In genomic region chr9:110452227-110452801, GRCh38 we compare ENCODE assay signal across 12 cellular contexts.
DNase-seq lines count a peak whose midpoint lies in the region; ATAC-seq, FAIRE-seq and TF ChIP-seq lines count a peak whose summit lies in the region.
"Had no signal": no experiment of that assay in that cellular context is flagged by ENCODE, and none has a peak within 500 bp of the region (broad histone marks: within the 10 kb centered on the region; RNA-seq: fewer than 3 reads in every experiment).

No MANE protein-coding gene starts in this region.

- no peak for ATAC-seq in HG02763 (IDR thresholded peaks at IDR 0.05; ENCODE audit: unreplicated experiment)
- ATAC-seq in activated T-cell treated with anti-CD3 and anti-CD28 coated beads, Interleukin-2, amount 50 U/mL, for 72 hours (replicated peaks in 1 of 2), result no peak

- no peaks in the 10 kb centered on the region for H3K27me3 ChIP-seq in Peyer's patch
- H3K27me3 ChIP-seq in small intestine (ENCODE audit: control insufficient read depth in 2 of 2, insufficient read depth in 2 of 2, low read length in 2 of 2), result no peaks in the 10 kb centered on the region
- H3K27me3 ChIP-seq: BLaER1 had no signal

- H3K4me3 ChIP-seq in Peyer's patch, result no peak overlapping the region
- no peak overlapping the region for H3K4me3 ChIP-seq in fibroblast of mammary gland (ENCODE audit: control insufficient read depth, low read depth, low read length)
- H3K4me3 ChIP-seq in small intestine (ENCODE audit: low read depth in 1 of 2, low read length in 2 of 2), result no peak overlapping the region
- H3K4me3 ChIP-seq: BLaER1 had no signal

- H3K4me1 Mint-ChIP-seq in activated T-cell treated with anti-CD3 and anti-CD28 coated beads, Interleukin-2, amount 50 U/mL, for 72 hours (ENCODE audit: low read depth), result no peaks in the 10 kb centered on the region
- H3K4me1 Mint-ChIP-seq: IgD-negative memory B cell had no signal

- no peaks in the 10 kb centered on the region for H3K9me3 Mint-ChIP-seq in activated T-cell treated with anti-CD3 and anti-CD28 coated beads, Interleukin-2, amount 50 U/mL, for 72 hours
- H3K9me3 Mint-ChIP-seq: T-helper 2 cell treated with Interferon-gamma antibody and Interleukin-4, amounts not matched to agents 5 μg/mL and 100 μg/mL, for 36 hours had no signal

- no peaks in the 10 kb centered on the region for H3K36me3 Mint-ChIP-seq in activated T-cell treated with anti-CD3 and anti-CD28 coated beads, Interleukin-2, amount 50 U/mL, for 72 hours (ENCODE audit: insufficient read depth in 2 of 2)
- H3K36me3 Mint-ChIP-seq: IgD-negative memory B cell had no signal

- H3K27me3 Mint-ChIP-seq in activated T-cell treated with anti-CD3 and anti-CD28 coated beads, Interleukin-2, amount 50 U/mL, for 72 hours (ENCODE audit: low read depth), result no peaks in the 10 kb centered on the region
- H3K27me3 Mint-ChIP-seq: IgD-negative memory B cell had no signal

- TF ChIP-seq POLR2A in Peyer's patch (IDR thresholded peaks at IDR 0.05), result no peak

- H3K27ac Mint-ChIP-seq in activated T-cell treated with anti-CD3 and anti-CD28 coated beads, Interleukin-2, amount 50 U/mL, for 72 hours, result no peak overlapping the region
- H3K27ac Mint-ChIP-seq: IgD-negative memory B cell; T-helper 2 cell treated with Interferon-gamma antibody and Interleukin-4, amounts not matched to agents 5 μg/mL and 100 μg/mL, for 36 hours had no signal

- no peaks in the 10 kb centered on the region for H3K9me3 ChIP-seq in Peyer's patch
- no peaks in the 10 kb centered on the region for H3K9me3 ChIP-seq in small intestine (ENCODE audit: control insufficient read depth, low read depth)
- H3K9me3 ChIP-seq: BLaER1 had no signal

- whole genome bisulfite sequencing in small intestine, 3 donors, result 32 to 38% (median 33%) methylated on average over 3 of the region's 3 CpGs

- H3K4me1 ChIP-seq in Peyer's patch, result no peaks in the 10 kb centered on the region
- H3K4me1 ChIP-seq in small intestine (ENCODE audit: control insufficient read depth in 2 of 2, insufficient read depth in 1 of 2, low read depth in 1 of 2, low read length in 1 of 2), result no peaks in the 10 kb centered on the region
- H3K4me1 ChIP-seq: BLaER1 had no signal

- H3K27ac ChIP-seq in Peyer's patch (no peak overlapping the region), small intestine (ENCODE audit: low read depth in 1 of 2, low read length in 1 of 2) (no peak overlapping the region)
- H3K27ac ChIP-seq: BLaER1 had no signal

- TF ChIP-seq CTCF in Peyer's patch (IDR thresholded peaks at IDR 0.05), result peak in 4 of 6 experiments; percentile 34 to 48 (median 42)
- peak; percentile 36 for TF ChIP-seq CTCF in fibroblast of mammary gland (conservative IDR thresholded peaks at IDR 0.05; ENCODE audit: control insufficient read depth, insufficient read depth, low read depth, low read length)

- no peak for FAIRE-seq in small intestine (lab: Jason Lieb, UNC)

- DNase-seq in NCI-H345 (lab: John Stamatoyannopoulos, UW) (peak; percentile 4), NCI-H345 treated with DMSO at 0.1 percent for 48 hours (lab: John Stamatoyannopoulos, UW; ENCODE audit: unreplicated experiment) (no peak), Peyer's patch (no peak), fibroblast of mammary gland (ENCODE audit: low read depth) (peak; percentile 32), small intestine (peak; percentile 10), activated gamma-delta T cell treated with Interleukin-2 at 50 U/mL for 16 hours (no peak)
- no peak for DNase-seq in activated T-cell treated with anti-CD3 and anti-CD28 coated beads, Interleukin-2, amount 50 U/mL, for 72 hours
- DNase-seq: stimulated activated CD8-positive, alpha-beta memory T cell treated with anti-CD3 and anti-CD28 coated beads, Interleukin-4, amount 100 ng/mL, for 48 hours had no signal

- H3K36me3 ChIP-seq in Peyer's patch, result no peaks in the 10 kb centered on the region
- H3K36me3 ChIP-seq in small intestine (ENCODE audit: control insufficient read depth in 2 of 2, insufficient read depth in 2 of 2, low read length in 2 of 2), result no peaks in the 10 kb centered on the region
- H3K36me3 ChIP-seq: BLaER1 had no signal

- H3K4me3 Mint-ChIP-seq in activated T-cell treated with anti-CD3 and anti-CD28 coated beads, Interleukin-2, amount 50 U/mL, for 72 hours, result no peak overlapping the region
- H3K4me3 Mint-ChIP-seq: IgD-negative memory B cell; T-helper 2 cell treated with Interferon-gamma antibody and Interleukin-4, amounts not matched to agents 5 μg/mL and 100 μg/mL, for 36 hours had no signal

Comparison
In these comparisons a context has a peak if more than half of its experiments do, and no peak if none do; other contexts are left out.
1. DNase-seq: peak in NCI-H345 (single experiment), fibroblast of mammary gland (single experiment) and small intestine (single experiment); none in NCI-H345 treated with DMSO at 0.1 percent for 48 hours (single experiment), Peyer's patch (0 of 3), activated gamma-delta T cell treated with Interleukin-2 at 50 U/mL for 16 hours (single experiment) and activated T-cell treated with anti-CD3 and anti-CD28 coated beads, Interleukin-2, amount 50 U/mL, for 72 hours (0 of 2).